Comparison of ENCODE assay signal across 8 cellular contexts in the genomic region with DNA sequence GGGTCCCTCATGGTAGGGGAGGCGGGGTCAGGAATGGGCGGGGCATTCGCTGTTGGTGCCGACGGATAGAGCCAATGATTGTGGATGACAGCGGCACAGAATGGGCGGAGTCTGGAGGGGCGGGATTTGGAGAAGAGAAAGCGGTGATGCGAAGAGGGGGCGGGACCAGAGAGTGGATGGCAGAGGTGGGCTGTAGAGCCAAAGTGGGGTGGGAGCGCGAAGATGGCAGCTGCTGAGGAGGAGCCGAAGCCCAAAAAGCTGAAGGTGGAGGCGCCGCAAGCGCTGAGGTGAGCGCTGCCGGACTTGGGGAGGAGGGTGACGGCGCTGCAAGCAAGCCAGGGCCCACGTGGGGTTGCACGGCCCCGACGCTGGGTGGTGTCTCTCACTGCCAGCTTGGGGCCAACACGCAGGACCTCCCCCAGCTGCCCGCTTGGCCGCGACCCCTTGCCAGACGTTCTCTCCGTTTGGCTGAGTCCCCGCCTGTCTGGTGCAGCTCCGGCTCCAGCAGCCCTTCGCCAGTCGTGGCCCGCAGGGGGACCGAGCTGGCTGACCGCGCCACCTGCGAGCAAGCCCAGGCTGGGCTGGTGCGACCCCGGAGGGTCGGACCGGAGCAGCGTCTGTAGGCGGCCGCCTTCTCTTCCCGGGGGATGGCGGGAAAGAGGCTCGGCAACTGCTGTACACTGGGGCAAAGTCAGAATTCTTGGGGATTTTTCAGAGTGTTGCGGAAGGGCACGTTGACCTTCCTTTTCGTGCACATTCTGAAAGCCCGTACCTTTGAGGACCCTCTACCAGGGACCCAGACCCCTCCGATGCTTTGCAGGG. TPM values are rescaled to one million over a fixed set of nuclear protein-coding genes. Genes with fewer than 3 reads are reported as not detected.
DNase-seq lines count a peak whose midpoint lies in the region; ATAC-seq and TF ChIP-seq lines count a peak whose summit lies in the region.

A gene (plus strand): TSS at position 165 of the 822 bp plus-strand sequence. CDS start 58 bp downstream, at position 223.

- H3K4me3 ChIP-seq in GM12875 (ENCODE audit: low read depth, low read length), result peak within 1 kb of the TSS; percentile 100
- peak within 1 kb of the TSS; percentile 71 to 84 for H3K4me3 ChIP-seq in right atrium auricular region

- H3K27me3 ChIP-seq in right atrium auricular region, result no peaks in the 10 kb centered on the region

- DNase-seq in NCI-H128 (lab: John Stamatoyannopoulos, UW; ENCODE audit: unreplicated experiment) (peak; percentile 92), T-helper 2 cell (peak; percentile 98 to 100 (median 100)), right atrium auricular region (ENCODE audit: low spot score) (peak; percentile 99), putamen (ENCODE audit: low spot score) (peak; percentile 99), OCI-M2 (lab: John Stamatoyannopoulos, UW; ENCODE audit: unreplicated experiment) (no peak)

- no peaks in the 10 kb centered on the region for H3K36me3 ChIP-seq in right atrium auricular region

- TF ChIP-seq CTCF in GM12875 (IDR thresholded peaks at IDR 0.05; ENCODE audit: borderline replicate concordance, insufficient read depth, low read depth, low read length) (peak; percentile 47), right atrium auricular region (IDR thresholded peaks at IDR 0.05) (peak in 1 of 2 donors; percentile 59)

- ATAC-seq in HG02642 (IDR thresholded peaks at IDR 0.05; ENCODE audit: poor library complexity, unreplicated experiment), result peak; percentile 85

- H3K27ac ChIP-seq in angular gyrus (ENCODE audit: low read depth, low read length), result peak within 1 kb of the TSS; percentile 94
- H3K27ac ChIP-seq in right atrium auricular region, result peak within 1 kb of the TSS; percentile 85 to 90

- H3K4me1 ChIP-seq in right atrium auricular region, result peaks cover 0 to 35% of the 10 kb centered on the region in 2 donors

- H3K9me3 ChIP-seq in right atrium auricular region, result no peaks in the 10 kb centered on the region

RNA-seq across cellular contexts. Expression of the gene that starts here (rescaled TPM):
- 10 to 100 TPM; 23.7 to 31.6 TPM for total RNA-seq in right atrium auricular region
